In the genomic region with DNA sequence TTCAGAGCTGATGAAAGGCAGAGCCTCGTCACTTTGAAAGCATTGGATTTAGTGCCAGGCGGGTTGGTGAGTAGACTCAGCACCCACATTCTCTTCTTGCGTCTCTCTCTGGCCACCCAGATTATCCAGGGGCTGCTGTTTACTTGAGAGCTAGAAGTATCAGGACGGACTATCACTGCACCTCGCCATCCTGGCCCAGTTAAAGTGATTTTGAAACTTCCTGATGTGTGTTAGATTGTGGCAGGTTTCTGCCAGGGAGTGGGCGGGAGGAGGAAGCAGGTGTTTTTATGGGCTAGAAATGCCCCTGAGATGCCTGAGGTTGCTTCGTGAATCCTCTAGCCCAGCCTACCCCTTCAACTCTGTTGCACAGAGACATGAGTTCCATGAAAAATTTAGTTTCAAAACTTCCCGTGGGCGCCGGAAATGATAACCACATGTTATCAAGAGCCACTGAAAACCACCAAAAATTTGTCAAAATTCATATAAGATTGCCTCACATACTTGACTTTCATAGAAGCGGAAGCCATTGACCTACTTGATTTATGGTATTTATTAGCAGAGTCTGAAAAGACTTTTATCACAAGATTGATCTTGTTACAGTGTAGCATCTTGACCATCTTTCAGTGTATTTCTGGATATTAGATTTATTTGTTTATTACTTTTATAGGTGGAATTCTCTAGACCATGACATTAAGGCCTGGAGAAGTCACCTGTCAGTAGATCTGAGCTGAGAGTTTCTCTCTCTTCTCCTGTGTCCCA, we compare ENCODE assay signal across 8 cellular contexts.
DNase-seq lines count a peak whose midpoint lies in the region; ATAC-seq and TF ChIP-seq lines count a peak whose summit lies in the region.

No MANE protein-coding gene starts in this region.

- H3K9me3 ChIP-seq in heart right ventricle (no peaks in the 10 kb centered on the region), uterus (no peaks in the 10 kb centered on the region)

- peaks cover 0 to 2% of the 10 kb centered on the region in 2 donors for H3K9me3 Mint-ChIP-seq in natural killer cell

- H3K27me3 Mint-ChIP-seq in natural killer cell (ENCODE audit: low read depth in 2 of 2) = no peaks in the 10 kb centered on the region

- peak overlapping the region; percentile 75 for H3K4me3 Mint-ChIP-seq in natural killer cell

- DNase-seq in heart right ventricle = no peak
- no peak for DNase-seq in Right ventricle myocardium inferior (ENCODE audit: missing footprints)
- DNase-seq in activated CD8-positive, alpha-beta memory T cell treated with anti-CD3 and anti-CD28 coated beads, Interleukin-2, amount 50 U/mL, for 48 hours = peak; percentile 78
- DNase-seq in natural killer cell = peak; percentile 40
- DNase-seq in uterus = no peak
- DNase-seq in ureter (ENCODE audit: low spot score) = no peak
- no peak for DNase-seq in HK-2 (ENCODE audit: unreplicated experiment)

- H3K4me1 ChIP-seq in heart right ventricle (peaks cover 3 to 39% (median 18%) of the 10 kb centered on the region in 9 donors), uterus (peaks cover 0 to 22% of the 10 kb centered on the region in 2 donors)

- H3K36me3 Mint-ChIP-seq in natural killer cell = no peaks in the 10 kb centered on the region

- no peak for TF ChIP-seq POLR2A in uterus (IDR thresholded peaks at IDR 0.05)

- no peaks in the 10 kb centered on the region for H3K36me3 ChIP-seq in heart right ventricle
- H3K36me3 ChIP-seq in uterus = no peaks in the 10 kb centered on the region

- ATAC-seq in heart right ventricle (no peak), Right ventricle myocardium inferior (no peak), natural killer cell (peak; percentile 9 to 30 (median 24)), GM18519 (IDR thresholded peaks at IDR 0.05; ENCODE audit: low FRiP score, unreplicated experiment) (no peak)

- peaks cover 67 to 79% of the 10 kb centered on the region in 2 donors for H3K4me1 Mint-ChIP-seq in natural killer cell

- H3K4me3 ChIP-seq in heart right ventricle = no peak overlapping the region
- no peak overlapping the region for H3K4me3 ChIP-seq in uterus

- H3K27me3 ChIP-seq in heart right ventricle (no peaks in the 10 kb centered on the region), uterus (no peaks in the 10 kb centered on the region)

- WGBS in heart right ventricle, 2 donors = 83 to 84% methylated on average over 11 of the region's 11 CpGs

- H3K27ac ChIP-seq in heart right ventricle = peak overlapping the region in 9 of 10 donors; percentile 31 to 75 (median 63)
- peak overlapping the region; percentile 64 to 75 for H3K27ac ChIP-seq in uterus

- intact Hi-C loops in heart right ventricle (cut with DNase I) (no loop called here), Right ventricle myocardium inferior (cut with DNase I) (no loop called here), natural killer cell (cut with micrococcal nuclease) (loop anchor here (5.0 to 10.0 kb wide), 4 partner anchors 92 to 411 kb away; no protein-coding TSS in a partner anchor), uterus (cut with DNase I; ENCODE audit: low total_unique reads) (no loop called here)

- peak overlapping the region; percentile 86 to 96 for H3K27ac Mint-ChIP-seq in natural killer cell

- no peak for TF ChIP-seq CTCF in heart right ventricle (IDR thresholded peaks at IDR 0.05)
- TF ChIP-seq CTCF in natural killer cell (IDR thresholded peaks at IDR 0.05) = no peak
- TF ChIP-seq CTCF in uterus (IDR thresholded peaks at IDR 0.05) = no peak

Comparison
In these comparisons a context has a peak if more than half of its experiments do, and no peak if none do; other contexts are left out.
1. ATAC-seq: peak in natural killer cell (3 of 3); none in heart right ventricle (0 of 8), Right ventricle myocardium inferior (single experiment) and GM18519 (single experiment).
2. DNase-seq: peak in activated CD8-positive, alpha-beta memory T cell treated with anti-CD3 and anti-CD28 coated beads, Interleukin-2, amount 50 U/mL, for 48 hours (single experiment) and natural killer cell (single experiment); none in heart right ventricle (0 of 2), Right ventricle myocardium inferior (single experiment), uterus (0 of 2), ureter (single experiment) and HK-2 (single experiment).